Comparison of ENCODE assay signal across 27 cellular contexts in the genomic region with DNA sequence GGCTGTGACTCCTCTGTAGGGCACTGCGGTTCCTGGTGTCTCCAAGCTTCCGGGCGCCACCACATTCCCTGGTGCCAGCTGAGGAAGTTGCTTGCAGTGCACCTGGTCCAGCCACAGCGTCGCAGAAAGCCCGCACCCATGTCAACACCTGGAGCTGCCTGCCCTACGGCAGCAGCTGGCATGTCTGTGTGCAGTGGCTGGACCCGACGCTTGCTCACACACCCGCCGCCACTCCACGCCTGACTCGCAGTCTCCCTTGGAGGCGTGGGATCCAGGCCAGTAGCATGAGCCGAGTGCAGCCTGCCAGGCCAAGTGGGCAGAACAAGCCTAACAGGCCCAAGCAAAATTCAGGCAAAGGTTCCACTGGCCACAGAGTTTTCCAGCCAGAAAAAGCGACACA.
"Had no signal": no experiment of that assay in that cellular context is flagged by ENCODE, and none has a peak within 500 bp of the region (broad histone marks: within the 10 kb centered on the region; RNA-seq: fewer than 3 reads in every experiment).

No MANE protein-coding gene starts in this region.

- H3K27ac Mint-ChIP-seq: activated naive CD8-positive, alpha-beta T cell; activated T-cell treated with anti-CD3 and anti-CD28 coated beads, Interleukin-2, amount 50 U/mL, for 24 hours; activated T-helper 2 cell treated with anti-CD3 and anti-CD28 coated beads, Interferon-gamma antibody, Interleukin-2, Interleukin-4, amounts not matched to agents 10 μg/mL and 5 μg/mL and 100 μg/mL, durations not matched to agents 14 hours and 24 hours and 36 hours; mesothelial cell of epicardium; naive thymus-derived CD8-positive, alpha-beta T cell; progenitor cell of endocrine pancreas; stimulated activated naive CD8-positive, alpha-beta T cell treated with anti-CD3 and anti-CD28 coated beads, Interleukin-15, Interleukin-2, amounts not matched to agents 100 ng/mL and 50 ng/mL, for 24 hours had no signal

- H3K4me1 ChIP-seq: adrenal gland, ascending aorta, left ventricle myocardium inferior, spleen, suprapubic skin, tibial nerve had no signal

- H3K9me3 ChIP-seq: adrenal gland, ascending aorta, left ventricle myocardium inferior, spleen, suprapubic skin, tibial nerve had no signal

- H3K27me3 ChIP-seq: adrenal gland, ascending aorta, brain microvascular endothelial cell, hepatocyte, spleen, suprapubic skin, tibial nerve had no signal

- H3K36me3 Mint-ChIP-seq: activated naive CD8-positive, alpha-beta T cell; mesothelial cell of epicardium; naive thymus-derived CD8-positive, alpha-beta T cell had no signal

- H2AFZ ChIP-seq: hepatocyte had no signal

- H3K4me3 ChIP-seq: adrenal gland, ascending aorta, hepatocyte, left ventricle myocardium inferior, spleen, suprapubic skin, tibial nerve had no signal

- ATAC-seq: naive thymus-derived CD8-positive, alpha-beta T cell had no signal

- H3K4me2 ChIP-seq: hepatocyte had no signal

- H3K27me3 Mint-ChIP-seq: progenitor cell of endocrine pancreas; stimulated activated naive CD8-positive, alpha-beta T cell treated with anti-CD3 and anti-CD28 coated beads, Interleukin-15, Interleukin-2, amounts not matched to agents 100 ng/mL and 50 ng/mL, for 24 hours had no signal

- H3K4me3 Mint-ChIP-seq: activated naive CD8-positive, alpha-beta T cell; activated T-cell treated with anti-CD3 and anti-CD28 coated beads, Interleukin-2, amount 50 U/mL, for 24 hours; mesothelial cell of epicardium; naive thymus-derived CD8-positive, alpha-beta T cell; stimulated activated naive CD8-positive, alpha-beta T cell treated with anti-CD3 and anti-CD28 coated beads, Interleukin-15, Interleukin-2, amounts not matched to agents 100 ng/mL and 50 ng/mL, for 24 hours had no signal

- H3K4me1 Mint-ChIP-seq: mesothelial cell of epicardium; naive thymus-derived CD8-positive, alpha-beta T cell had no signal

- DNase-seq: activated CD4-positive, alpha-beta T cell treated with anti-CD3 and anti-CD28 coated beads for 1 hour; activated CD8-positive, alpha-beta memory T cell treated with anti-CD3 and anti-CD28 coated beads, Interleukin-2, amount 50 U/mL, for 4 hours; activated naive CD4-positive, alpha-beta T cell; activated T-cell treated with anti-CD3 and anti-CD28 coated beads, Interleukin-2, amount 50 U/mL, for 24 hours; adrenal gland; brain microvascular endothelial cell; central memory CD4-positive, alpha-beta T cell; dermis blood vessel endothelial cell; effector CD8-positive, alpha-beta T cell; foreskin melanocyte; glutamatergic neuron; left ventricle myocardium inferior; mammary epithelial cell; naive thymus-derived CD8-positive, alpha-beta T cell; retina; spleen; stimulated activated CD4-positive, alpha-beta T cell treated with anti-CD3 and anti-CD28 coated beads, Interleukin-4, amount 100 ng/mL, for 1 hour; T-helper 9 cell had no signal

- H3K9me3 Mint-ChIP-seq: activated T-cell treated with anti-CD3 and anti-CD28 coated beads, Interleukin-2, amount 50 U/mL, for 24 hours; activated T-helper 2 cell treated with anti-CD3 and anti-CD28 coated beads, Interferon-gamma antibody, Interleukin-2, Interleukin-4, amounts not matched to agents 10 μg/mL and 5 μg/mL and 100 μg/mL, durations not matched to agents 14 hours and 24 hours and 36 hours; naive thymus-derived CD8-positive, alpha-beta T cell; stimulated activated naive CD8-positive, alpha-beta T cell treated with anti-CD3 and anti-CD28 coated beads, Interleukin-15, Interleukin-2, amounts not matched to agents 100 ng/mL and 50 ng/mL, for 24 hours had no signal

- H3K27ac ChIP-seq: adrenal gland, ascending aorta, brain microvascular endothelial cell, hepatocyte, left ventricle myocardium inferior, spleen, suprapubic skin, tibial nerve had no signal

- H3K36me3 ChIP-seq: adrenal gland, ascending aorta, brain microvascular endothelial cell, left ventricle myocardium inferior, spleen, suprapubic skin, tibial nerve had no signal
